Comparison of ENCODE assay signal across 23 cellular contexts in the genomic region with DNA sequence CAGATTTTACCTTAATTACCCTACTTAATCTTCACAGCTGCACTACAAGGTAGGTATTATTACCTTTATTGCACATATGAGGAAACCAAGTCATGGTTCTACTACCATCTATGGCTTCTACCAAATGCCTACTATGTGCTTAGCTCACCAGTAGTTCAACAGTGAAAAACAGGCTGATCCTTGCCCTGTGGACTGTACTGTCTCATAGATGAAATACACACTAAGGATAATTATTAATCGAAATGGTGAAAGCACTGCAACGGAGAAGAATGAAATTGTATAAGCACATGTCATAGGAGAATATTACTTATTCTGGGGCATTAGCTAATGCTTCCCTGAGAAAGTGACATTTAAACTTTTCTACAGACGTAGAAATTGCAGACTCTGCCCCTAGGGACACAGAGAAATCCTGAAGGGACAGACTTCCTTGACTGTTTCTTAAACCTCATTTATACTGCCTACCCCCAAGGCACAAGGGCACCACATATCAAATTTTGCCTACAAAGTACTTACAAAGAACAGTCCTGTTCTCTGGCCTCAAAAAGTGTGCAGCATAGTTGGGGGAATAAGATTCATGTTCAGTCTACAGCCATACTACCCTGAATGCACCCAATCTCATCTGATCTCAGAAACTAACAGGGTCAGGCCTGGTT.
DNase-seq lines count a peak whose midpoint lies in the region; ATAC-seq, FAIRE-seq and TF ChIP-seq lines count a peak whose summit lies in the region.
"Had no signal": no experiment of that assay in that cellular context is flagged by ENCODE, and none has a peak within 500 bp of the region (broad histone marks: within the 10 kb centered on the region; RNA-seq: fewer than 3 reads in every experiment).

No MANE protein-coding gene starts in this region.

- no peaks in the 10 kb centered on the region for H4K20me1 ChIP-seq in HepG2 (ENCODE audit: insufficient read depth, low read length)
- H4K20me1 ChIP-seq: BLaER1 had no signal

- H3K27me3 ChIP-seq in liver (ENCODE audit: control insufficient read depth in 4 of 4, insufficient read depth in 4 of 4, low read length in 3 of 4) (no peaks in the 10 kb centered on the region), HepG2 (ENCODE audit: control insufficient read depth in 1 of 2, insufficient read depth in 2 of 2, low read length in 2 of 2) (no peaks in the 10 kb centered on the region), right lobe of liver (no peaks in the 10 kb centered on the region)
- H3K27me3 ChIP-seq: BE2C, BLaER1 had no signal

- POLR2A ChIA-PET in HepG2 (lab: Yijun Ruan, JAX) = no interaction called here

- no peak for FAIRE-seq in HepG2 (lab: Jason Lieb, UNC)
- FAIRE-seq: A204.1, D721Med, G401.6, GM12891, GM19239 had no signal

- in situ Hi-C loops in HepG2 (cut with HindIII; ENCODE audit: extremely low pct_ligation_motif_present, low pct_unique_long_range_greater_than_20kb) = no loop called here

- BruUV-seq in HepG2 (replicated peaks; lab: Mats Ljungman, UMichigan) = no TSS peak

- no peaks in the 10 kb centered on the region for H3K36me3 ChIP-seq in liver (ENCODE audit: control insufficient read depth in 4 of 4, insufficient read depth in 3 of 4, low read depth in 1 of 4, low read length in 3 of 4)
- no peaks in the 10 kb centered on the region for H3K36me3 ChIP-seq in HepG2 (replicated peaks in 1 of 2; ENCODE audit: control insufficient read depth in 1 of 2, insufficient read depth in 2 of 2, low read length in 2 of 2)
- no peaks in the 10 kb centered on the region for H3K36me3 ChIP-seq in right lobe of liver
- H3K36me3 ChIP-seq: BE2C, BLaER1 had no signal

- intact Hi-C loops in HepG2 (cut with micrococcal nuclease; ENCODE audit: unreplicated experiment) = no loop called here
- intact Hi-C loops in right lobe of liver (cut with DNase I) = no loop called here

- ATAC-seq in HepG2 (no peak), right lobe of liver (peak; percentile 33 to 73 (median 47))

- no peak overlapping the region for H3K4me2 ChIP-seq in HepG2 (ENCODE audit: low read depth, low read length)
- H3K4me2 ChIP-seq: BLaER1 had no signal

- TF ChIP-seq EP300 in HepG2 (IDR thresholded peaks at IDR 0.05; ENCODE audit: low read depth in 2 of 2, low read length in 2 of 2) = no peak
- no peak for TF ChIP-seq EP300 in HepG2 (CRISPR knock-in tag; IDR thresholded peaks at IDR 0.05; ENCODE audit: borderline replicate concordance)

- H3K9me3 ChIP-seq in liver (ENCODE audit: control insufficient read depth in 4 of 4, low read length in 3 of 4) (no peaks in the 10 kb centered on the region), HepG2 (ENCODE audit: low read length) (no peaks in the 10 kb centered on the region), right lobe of liver (no peaks in the 10 kb centered on the region)
- H3K9me3 ChIP-seq: BE2C, BLaER1, Caco-2 had no signal

- H3K4me3 ChIP-seq in liver (ENCODE audit: low read depth in 1 of 3, low read length in 3 of 3) (no peak overlapping the region), HepG2 (replicated peaks in 1 of 3; ENCODE audit: insufficient read depth in 1 of 3, low read depth in 2 of 3, low read length in 3 of 3) (no peak overlapping the region), right lobe of liver (no peak overlapping the region)
- H3K4me3 ChIP-seq: BLaER1 had no signal

- DNase-seq in HepG2 (ENCODE audit: low spot score) (no peak), foreskin melanocyte (peak; percentile 85), right lobe of liver (no peak), GM19240 (ENCODE audit: insufficient read length, low spot score) (no peak)
- no peak for DNase-seq in stimulated activated CD8-positive, alpha-beta memory T cell treated with anti-CD3 and anti-CD28 coated beads, Interleukin-4, amount 100 ng/mL, for 48 hours
- DNase-seq: ACHN; BE2C; C1 segment of cervical spinal cord; Caco-2; Calu3; CD4-positive, alpha-beta memory T cell; CD4-positive, CD25-positive, alpha-beta regulatory T cell; CD8-positive, alpha-beta memory T cell; DMS79 treated with DMSO at 0.1 percent for 48 hours; GF-D8 had no signal

- H3K27ac ChIP-seq in liver (ENCODE audit: low read depth in 1 of 2, low read length in 2 of 2) (no peak overlapping the region), HepG2 (ENCODE audit: extremely low read length, insufficient read depth, low read length) (no peak overlapping the region), right lobe of liver (no peak overlapping the region)
- H3K27ac ChIP-seq: 22Rv1, BLaER1 had no signal

- no peak overlapping the region for H3K9ac ChIP-seq in liver (ENCODE audit: low read depth in 1 of 2, low read length in 2 of 2)
- H3K9ac ChIP-seq in HepG2 (ENCODE audit: insufficient read depth, low read depth, low read length) = no peak overlapping the region
- H3K9ac ChIP-seq: BLaER1 had no signal

- TF ChIP-seq POLR2A in HepG2 (IDR thresholded peaks at IDR 0.05; ENCODE audit: insufficient read depth in 1 of 2, low read depth in 2 of 2, low read length in 2 of 2) = no peak
- no peak for TF ChIP-seq POLR2A in right lobe of liver (IDR thresholded peaks at IDR 0.05)

- TF ChIP-seq CTCF in liver (IDR thresholded peaks at IDR 0.05; ENCODE audit: low read depth, low read length, missing input control) (no peak), HepG2 (CRISPR knock-in tag; IDR thresholded peaks at IDR 0.05) (no peak), right lobe of liver (IDR thresholded peaks at IDR 0.05) (no peak)

- H3K79me2 ChIP-seq in HepG2 (ENCODE audit: insufficient read depth, low read length) = no peaks in the 10 kb centered on the region

- CTCF ChIA-PET in HepG2 (lab: Yijun Ruan, JAX; ENCODE audit: low intra/inter-chr PET ratio, low total read pairs) = no interaction called here

- TF ChIP-seq RAD21 in liver (IDR thresholded peaks at IDR 0.05) = no peak
- no peak for TF ChIP-seq RAD21 in HepG2 (CRISPR knock-in tag; IDR thresholded peaks at IDR 0.05)

- peaks cover 0 to 7% (median 0%) of the 10 kb centered on the region in 4 donors for H3K4me1 ChIP-seq in liver (ENCODE audit: control insufficient read depth in 4 of 4, insufficient read depth in 4 of 4, low read length in 3 of 4)
- no peaks in the 10 kb centered on the region for H3K4me1 ChIP-seq in HepG2 (ENCODE audit: insufficient read depth, low read length)
- H3K4me1 ChIP-seq in right lobe of liver = no peaks in the 10 kb centered on the region
- H3K4me1 ChIP-seq: BLaER1, Caco-2 had no signal

- 48% methylated on average over 3 of the region's 3 CpGs for WGBS in liver
- 0% methylated on average over 3 of the region's 3 CpGs for WGBS in HepG2 (ENCODE audit: low lambda C conversion rate)
- 50% methylated on average over 3 of the region's 3 CpGs for WGBS in right lobe of liver (ENCODE audit: insufficient coverage, low coverage, low lambda C conversion rate, missing lambda C conversion rate)

- H2AFZ ChIP-seq in HepG2 (ENCODE audit: low read length) = no peak overlapping the region

TF ChIP-seq in liver, 16 proteins besides CTCF, POLR2A, EP300 and RAD21:
- TF ChIP-seq, protein P1, sequence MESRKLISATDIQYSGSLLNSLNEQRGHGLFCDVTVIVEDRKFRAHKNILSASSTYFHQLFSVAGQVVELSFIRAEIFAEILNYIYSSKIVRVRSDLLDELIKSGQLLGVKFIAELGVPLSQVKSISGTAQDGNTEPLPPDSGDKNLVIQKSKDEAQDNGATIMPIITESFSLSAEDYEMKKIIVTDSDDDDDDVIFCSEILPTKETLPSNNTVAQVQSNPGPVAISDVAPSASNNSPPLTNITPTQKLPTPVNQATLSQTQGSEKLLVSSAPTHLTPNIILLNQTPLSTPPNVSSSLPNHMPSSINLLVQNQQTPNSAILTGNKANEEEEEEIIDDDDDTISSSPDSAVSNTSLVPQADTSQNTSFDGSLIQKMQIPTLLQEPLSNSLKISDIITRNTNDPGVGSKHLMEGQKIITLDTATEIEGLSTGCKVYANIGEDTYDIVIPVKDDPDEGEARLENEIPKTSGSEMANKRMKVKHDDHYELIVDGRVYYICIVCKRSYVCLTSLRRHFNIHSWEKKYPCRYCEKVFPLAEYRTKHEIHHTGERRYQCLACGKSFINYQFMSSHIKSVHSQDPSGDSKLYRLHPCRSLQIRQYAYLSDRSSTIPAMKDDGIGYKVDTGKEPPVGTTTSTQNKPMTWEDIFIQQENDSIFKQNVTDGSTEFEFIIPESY (IDR thresholded peaks at IDR 0.05) = no peak
- peak; percentile 55 to 69 for TF ChIP-seq HNF4A (conservative IDR thresholded peaks at IDR 0.05)

TF ChIP-seq in HepG2, 621 proteins besides CTCF, POLR2A, EP300 and RAD21:
- TF ChIP-seq PCBP1 (IDR thresholded peaks at IDR 0.05; ENCODE audit: borderline replicate concordance, low read depth, low read length) (no peak), TCF7 (IDR thresholded peaks at IDR 0.05; ENCODE audit: low read depth) (no peak), MZF1 (CRISPR knock-in tag; IDR thresholded peaks at IDR 0.05; ENCODE audit: borderline replicate concordance) (no peak), ZFX (CRISPR knock-in tag; IDR thresholded peaks at IDR 0.05; ENCODE audit: low read depth) (no peak), ARHGAP35 (CRISPR knock-in tag; IDR thresholded peaks at IDR 0.05; ENCODE audit: borderline replicate concordance) (no peak), BCL6 (CRISPR knock-in tag; IDR thresholded peaks at IDR 0.05) (no peak)
